In genomic region chr2:98713332-98714015, GRCh38 we compare ENCODE assay signal across 12 cellular contexts. TPM values are rescaled to one million over a fixed set of nuclear protein-coding genes. Genes with fewer than 3 reads are reported as not detected.
DNase-seq lines count a peak whose midpoint lies in the region; ATAC-seq and TF ChIP-seq lines count a peak whose summit lies in the region.
"Had no signal": no experiment of that assay in that cellular context is flagged by ENCODE, and none has a peak within 500 bp of the region (broad histone marks: within the 10 kb centered on the region; RNA-seq: fewer than 3 reads in every experiment).

No MANE protein-coding gene starts in this region.

- no peak overlapping the region for H3K4me3 Mint-ChIP-seq in activated CD4-positive, alpha-beta T cell treated with anti-CD3 and anti-CD28 coated beads for 36 hours
- peak overlapping the region in 9 of 10 donors; percentile 30 to 81 (median 51) for H3K4me3 Mint-ChIP-seq in naive thymus-derived CD4-positive, alpha-beta T cell
- no peak overlapping the region for H3K4me3 Mint-ChIP-seq in mesothelial cell of epicardium
- H3K4me3 Mint-ChIP-seq: natural killer cell treated with Interleukin-12 subunit alpha and Interleukin-12 subunit beta and Interleukin-15 and Interleukin-18, amount 100 ng/mL, for 72 hours had no signal

- H3K27ac ChIP-seq in naive thymus-derived CD4-positive, alpha-beta T cell (ENCODE audit: low read depth, low read length) = no peak overlapping the region
- no peak overlapping the region for H3K27ac ChIP-seq in right atrium auricular region
- H3K27ac ChIP-seq: 22Rv1, VCaP had no signal

- H3K27ac Mint-ChIP-seq in activated CD4-positive, alpha-beta T cell treated with anti-CD3 and anti-CD28 coated beads for 36 hours = peak overlapping the region; percentile 51
- peak overlapping the region in 7 of 9 donors; percentile 61 to 90 (median 89) for H3K27ac Mint-ChIP-seq in naive thymus-derived CD4-positive, alpha-beta T cell
- H3K27ac Mint-ChIP-seq in mesothelial cell of epicardium = no peak overlapping the region

- TF ChIP-seq CTCF in right atrium auricular region (IDR thresholded peaks at IDR 0.05) (no peak), mesothelial cell of epicardium (IDR thresholded peaks at IDR 0.05; ENCODE audit: unreplicated experiment) (no peak)

- H3K27me3 ChIP-seq in naive thymus-derived CD4-positive, alpha-beta T cell (ENCODE audit: control insufficient read depth in 2 of 2, insufficient read depth in 2 of 2, low read length in 2 of 2) = no peaks in the 10 kb centered on the region
- no peaks in the 10 kb centered on the region for H3K27me3 ChIP-seq in right atrium auricular region

- peaks cover 15% of the 10 kb centered on the region for H3K36me3 Mint-ChIP-seq in activated CD4-positive, alpha-beta T cell treated with anti-CD3 and anti-CD28 coated beads for 36 hours (ENCODE audit: low read depth)
- peaks cover 5 to 43% (median 17%) of the 10 kb centered on the region in 5 donors for H3K36me3 Mint-ChIP-seq in naive thymus-derived CD4-positive, alpha-beta T cell
- no peaks in the 10 kb centered on the region for H3K36me3 Mint-ChIP-seq in mesothelial cell of epicardium
- H3K36me3 Mint-ChIP-seq: natural killer cell treated with Interleukin-12 subunit alpha and Interleukin-12 subunit beta and Interleukin-15 and Interleukin-18, amount 100 ng/mL, for 72 hours had no signal

- POLR2A ChIA-PET in activated CD4-positive, alpha-beta T cell treated with anti-CD3 and anti-CD28 coated beads for 36 hours (lab: Charles Lee) = no interaction called here
- POLR2A ChIA-PET in naive thymus-derived CD4-positive, alpha-beta T cell (lab: Charles Lee) = interaction anchor here (1.9 to 8.0 kb wide), 2 partner anchors 10 to 16 kb away, joined by 15 to 99 read pairs; partner anchors contain the start of gene MGAT4A

- intact Hi-C loops in activated CD4-positive, alpha-beta T cell treated with anti-CD3 and anti-CD28 coated beads for 36 hours (cut with DNase I, micrococcal nuclease) = loop anchor here in 1 of 2 experiments (2.0 to 5.0 kb wide), 3 partner anchors 13 to 56 kb away; no protein-coding TSS in a partner anchor
- intact Hi-C loops in naive thymus-derived CD4-positive, alpha-beta T cell (cut with micrococcal nuclease) = no loop called here

- H3K27me3 Mint-ChIP-seq in activated CD4-positive, alpha-beta T cell treated with anti-CD3 and anti-CD28 coated beads for 36 hours = no peaks in the 10 kb centered on the region
- no peaks in the 10 kb centered on the region for H3K27me3 Mint-ChIP-seq in naive thymus-derived CD4-positive, alpha-beta T cell
- peaks cover 17% of the 10 kb centered on the region for H3K27me3 Mint-ChIP-seq in mesothelial cell of epicardium (ENCODE audit: low read depth)
- H3K27me3 Mint-ChIP-seq: natural killer cell treated with Interleukin-12 subunit alpha and Interleukin-12 subunit beta and Interleukin-15 and Interleukin-18, amount 100 ng/mL, for 72 hours had no signal

- DNase-seq in activated CD4-positive, alpha-beta T cell treated with anti-CD3 and anti-CD28 coated beads for 36 hours = no peak
- no peak for DNase-seq in activated CD4-positive, alpha-beta T cell treated with anti-CD3 and anti-CD28 coated beads, Interleukin-2, amount 50 U/mL, for 4 hours
- DNase-seq in naive thymus-derived CD4-positive, alpha-beta T cell = no peak
- DNase-seq in activated gamma-delta T cell (lab: John Stamatoyannopoulos, UW) = no peak
- no peak for DNase-seq in right atrium auricular region (ENCODE audit: low spot score)
- no peak for DNase-seq in mesothelial cell of epicardium (ENCODE audit: low spot score in 2 of 2, unreplicated experiment in 2 of 2)
- DNase-seq: NCI-H1105 had no signal

- no peak overlapping the region for H3K4me3 ChIP-seq in naive thymus-derived CD4-positive, alpha-beta T cell (ENCODE audit: low read length)
- no peak overlapping the region for H3K4me3 ChIP-seq in right atrium auricular region

- H3K4me1 Mint-ChIP-seq in activated CD4-positive, alpha-beta T cell treated with anti-CD3 and anti-CD28 coated beads for 36 hours = peaks cover 94% of the 10 kb centered on the region
- H3K4me1 Mint-ChIP-seq in naive thymus-derived CD4-positive, alpha-beta T cell = peaks cover 64 to 100% (median 91%) of the 10 kb centered on the region in 7 donors
- H3K4me1 Mint-ChIP-seq in mesothelial cell of epicardium = no peaks in the 10 kb centered on the region

- H3K9me3 ChIP-seq in naive thymus-derived CD4-positive, alpha-beta T cell (ENCODE audit: control insufficient read depth in 2 of 3, low read length in 3 of 3) = no peaks in the 10 kb centered on the region
- H3K9me3 ChIP-seq in right atrium auricular region = no peaks in the 10 kb centered on the region

- ATAC-seq in activated CD4-positive, alpha-beta T cell treated with anti-CD3 and anti-CD28 coated beads for 36 hours = no peak
- ATAC-seq in GM21528 (IDR thresholded peaks at IDR 0.05; ENCODE audit: low FRiP score, unreplicated experiment) (peak; percentile 70), HG03159 (IDR thresholded peaks at IDR 0.05; ENCODE audit: unreplicated experiment) (peak; percentile 80)
- no peak for ATAC-seq in naive thymus-derived CD4-positive, alpha-beta T cell

- peaks cover 0 to 2% (median 0%) of the 10 kb centered on the region in 3 experiments for H3K36me3 ChIP-seq in naive thymus-derived CD4-positive, alpha-beta T cell (ENCODE audit: control insufficient read depth in 2 of 3, insufficient read depth in 3 of 3, low read length in 3 of 3)
- H3K36me3 ChIP-seq in right atrium auricular region = no peaks in the 10 kb centered on the region

- H3K4me1 ChIP-seq in naive thymus-derived CD4-positive, alpha-beta T cell (ENCODE audit: control insufficient read depth in 2 of 2, insufficient read depth in 2 of 2, low read length in 2 of 2) = peaks cover 66 to 72% of the 10 kb centered on the region in 2 donors
- peaks cover 0 to 21% of the 10 kb centered on the region in 2 donors for H3K4me1 ChIP-seq in right atrium auricular region

- CTCF ChIA-PET in activated CD4-positive, alpha-beta T cell treated with anti-CD3 and anti-CD28 coated beads for 36 hours (lab: Charles Lee) = interaction anchor here (0.8 to 2.0 kb wide), 2 partner anchors 12 to 56 kb away, joined by 3 to 9 read pairs; no protein-coding TSS in a partner anchor
- CTCF ChIA-PET in naive thymus-derived CD4-positive, alpha-beta T cell (lab: Charles Lee) = interaction anchor here (1.0 kb wide), 1 partner anchor 9 kb away, joined by 3 read pairs; no protein-coding TSS in a partner anchor

- H3K9me3 Mint-ChIP-seq in activated CD4-positive, alpha-beta T cell treated with anti-CD3 and anti-CD28 coated beads for 36 hours (ENCODE audit: low read depth) = no peaks in the 10 kb centered on the region
- no peaks in the 10 kb centered on the region for H3K9me3 Mint-ChIP-seq in naive thymus-derived CD4-positive, alpha-beta T cell
- H3K9me3 Mint-ChIP-seq in mesothelial cell of epicardium = no peaks in the 10 kb centered on the region
- H3K9me3 Mint-ChIP-seq: natural killer cell treated with Interleukin-12 subunit alpha and Interleukin-12 subunit beta and Interleukin-15 and Interleukin-18, amount 100 ng/mL, for 72 hours had no signal

RNA-seq across cellular contexts. Expression of gene MGAT4A, which starts 17.5 kb away (rescaled TPM):
- total RNA-seq in activated CD4-positive, alpha-beta T cell treated with anti-CD3 and anti-CD28 coated beads for 36 hours = 10 to 100 TPM; 49.4 to 67.5 TPM
- total RNA-seq in naive thymus-derived CD4-positive, alpha-beta T cell = 100 to 1,000 TPM; 125 to 308 (median 240) TPM
- 100 to 1,000 TPM; 262 to 349 TPM for polyA plus RNA-seq in naive thymus-derived CD4-positive, alpha-beta T cell
- total RNA-seq in right atrium auricular region (10 to 100 TPM; 13.2 to 37.4 TPM), mesothelial cell of epicardium (15.0 to 16.7 TPM (median 16.7 TPM) in 3 replicates)

Comparison
In these comparisons a context has a peak if more than half of its experiments do, and no peak if none do; other contexts are left out.
1. ATAC-seq: peak in GM21528 (single experiment) and HG03159 (single experiment); none in activated CD4-positive, alpha-beta T cell treated with anti-CD3 and anti-CD28 coated beads for 36 hours (single experiment) and naive thymus-derived CD4-positive, alpha-beta T cell (single experiment).
2. H3K4me3 Mint-ChIP-seq: peak in naive thymus-derived CD4-positive, alpha-beta T cell (9 of 10); none in activated CD4-positive, alpha-beta T cell treated with anti-CD3 and anti-CD28 coated beads for 36 hours (single experiment) and mesothelial cell of epicardium (single experiment).